Comparison of ENCODE assay signal across 20 cellular contexts in the genomic region with DNA sequence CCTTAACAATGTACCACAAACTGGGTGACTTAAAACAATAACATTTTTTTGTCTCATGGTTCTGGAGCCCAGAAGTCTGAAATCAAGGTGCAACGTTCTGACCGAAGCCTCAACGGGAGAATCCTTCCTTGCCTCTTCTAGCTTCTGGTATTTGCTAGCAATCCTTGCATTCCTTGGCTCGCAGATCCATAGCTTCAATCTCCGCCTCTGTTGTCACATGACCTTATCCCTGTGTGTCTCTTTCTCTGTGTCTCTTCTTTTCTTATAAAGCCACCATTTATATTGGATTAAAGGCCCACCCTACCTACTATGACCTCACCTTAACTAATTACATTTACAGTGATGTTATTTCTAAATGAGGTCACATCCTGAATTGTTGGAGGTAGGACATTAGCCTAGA. TPM values are rescaled to one million over a fixed set of nuclear protein-coding genes. Genes with fewer than 3 reads are reported as not detected.
DNase-seq lines count a peak whose midpoint lies in the region; ATAC-seq, FAIRE-seq and TF ChIP-seq lines count a peak whose summit lies in the region.
"Had no signal": no experiment of that assay in that cellular context is flagged by ENCODE, and none has a peak within 500 bp of the region (broad histone marks: within the 10 kb centered on the region; RNA-seq: fewer than 3 reads in every experiment).

No MANE protein-coding gene starts in this region.

- H3K27me3 ChIP-seq in H9 (ENCODE audit: insufficient read depth, low read length) (no peaks in the 10 kb centered on the region), H1 (replicated peaks in 1 of 4; ENCODE audit: control insufficient read depth in 3 of 4, extremely low read depth in 1 of 4, insufficient read depth in 3 of 4, low read length in 3 of 4) (no peaks in the 10 kb centered on the region), mesendoderm (ENCODE audit: insufficient read depth, low read length, poor library complexity) (no peaks in the 10 kb centered on the region)

- CTCF ChIA-PET in A549 (lab: Yijun Ruan, JAX) (no interaction called here), H1 (lab: Charles Lee; ENCODE audit: partially characterized antibody) (no interaction called here)

- no peak overlapping the region for H3K27ac Mint-ChIP-seq in H9
- H3K27ac Mint-ChIP-seq: CD4-positive, alpha-beta T cell had no signal

- H3K4me2 ChIP-seq in A549 (no peak overlapping the region), H9 (ENCODE audit: insufficient read depth, insufficient read length, low read length) (no peak overlapping the region), H1 (ENCODE audit: insufficient read depth in 1 of 2, low read depth in 2 of 2, low read length in 2 of 2) (no peak overlapping the region), mesendoderm (ENCODE audit: low read length) (no peak overlapping the region)
- H3K4me2 ChIP-seq: KMS-11 had no signal

- H2BK5ac ChIP-seq in H9 (ENCODE audit: insufficient read length, low read length) (no peak overlapping the region), H1 (ENCODE audit: low read depth, low read length) (no peak overlapping the region), mesendoderm (ENCODE audit: low read length) (no peak overlapping the region)

- H3K4ac ChIP-seq in H9 (ENCODE audit: low read depth, low read length) (no peak overlapping the region), H1 (replicated peaks; ENCODE audit: insufficient read length, low read depth, low read length) (no peak overlapping the region), mesendoderm (ENCODE audit: low read depth, low read length) (no peak overlapping the region)

- TF ChIP-seq RAD21 in A549 (conservative IDR thresholded peaks at IDR 0.05 in 1 of 2, IDR thresholded peaks at IDR 0.05 in 1 of 2), result no peak
- no peak for TF ChIP-seq RAD21 in H1 (IDR thresholded peaks at IDR 0.05 in 1 of 2, conservative IDR thresholded peaks at IDR 0.05 in 1 of 2; ENCODE audit: low read depth in 2 of 2, low read length in 2 of 2)

- TF ChIP-seq EP300 in A549 (IDR thresholded peaks at IDR 0.05) (no peak), H1 (IDR thresholded peaks at IDR 0.05; ENCODE audit: borderline replicate concordance in 1 of 2, low read depth in 2 of 2, low read length in 2 of 2) (no peak)

- H3K4me1 Mint-ChIP-seq in H9, result peaks cover 9 to 11% of the 10 kb centered on the region in 2 experiments

- H3K79me1 ChIP-seq in H9 (ENCODE audit: insufficient read depth, low read depth, low read length, poor library complexity, severe bottlenecking), result no peaks in the 10 kb centered on the region
- H3K79me1 ChIP-seq in H1 (ENCODE audit: low read depth, low read length), result no peaks in the 10 kb centered on the region
- no peaks in the 10 kb centered on the region for H3K79me1 ChIP-seq in mesendoderm (ENCODE audit: low read length)

- H4K20me1 ChIP-seq in H9 (ENCODE audit: control insufficient read depth, insufficient read depth, insufficient read length) (no peaks in the 10 kb centered on the region), H1 (replicated peaks in 1 of 2; ENCODE audit: control insufficient read depth in 1 of 2, insufficient read depth in 2 of 2, low read length in 2 of 2) (no peaks in the 10 kb centered on the region)

- H3K14ac ChIP-seq in H9 (ENCODE audit: insufficient read depth, low read length) (no peak overlapping the region), H1 (ENCODE audit: insufficient read length) (no peak overlapping the region)

- H3K18ac ChIP-seq in H9 (ENCODE audit: insufficient read length, low read depth, low read length) (no peak overlapping the region), H1 (ENCODE audit: extremely low read depth, low read length) (no peak overlapping the region), mesendoderm (ENCODE audit: low read length) (no peak overlapping the region)

- H4K8ac ChIP-seq in H9 (replicated peaks; ENCODE audit: insufficient read length, low read depth, low read length) (no peak overlapping the region), H1 (ENCODE audit: extremely low read depth, insufficient read depth, low read length) (no peak overlapping the region), mesendoderm (ENCODE audit: low read depth, low read length) (no peak overlapping the region)

- no peak overlapping the region for H3K4me3 Mint-ChIP-seq in H9
- H3K4me3 Mint-ChIP-seq: CD4-positive, alpha-beta T cell had no signal

- POLR2A ChIA-PET in A549 (lab: Yijun Ruan, JAX) (no interaction called here), H1 (lab: Charles Lee; ENCODE audit: partially characterized antibody) (no interaction called here)

- H3K36me3 ChIP-seq in H1 (ENCODE audit: control insufficient read depth in 2 of 4, insufficient read depth in 4 of 4, low read length in 3 of 4) (no peaks in the 10 kb centered on the region), mesendoderm (ENCODE audit: control insufficient read depth, insufficient read depth, low read length) (no peaks in the 10 kb centered on the region)
- H3K36me3 ChIP-seq: HAP-1 had no signal

- H4K91ac ChIP-seq in H9 (ENCODE audit: insufficient read length, low read depth, low read length) (no peak overlapping the region), H1 (replicated peaks; ENCODE audit: insufficient read length, low read length) (no peak overlapping the region)

- ATAC-seq in A549, result no peak
- no peak for ATAC-seq in GM19397 (IDR thresholded peaks at IDR 0.05; ENCODE audit: unreplicated experiment)
- ATAC-seq in HG03571 (IDR thresholded peaks at IDR 0.05; ENCODE audit: unreplicated experiment), result no peak

- no peak overlapping the region for H2AK5ac ChIP-seq in H9 (ENCODE audit: insufficient read length, low read length)
- no peak overlapping the region for H2AK5ac ChIP-seq in H1 (ENCODE audit: low read depth, low read length)
- no peak overlapping the region for H2AK5ac ChIP-seq in mesendoderm (ENCODE audit: low read length)

- no peak overlapping the region for H3K9ac ChIP-seq in H9 (ENCODE audit: extremely low read depth, insufficient read length, low read length)
- no peak overlapping the region for H3K9ac ChIP-seq in H1 (replicated peaks in 1 of 4; ENCODE audit: extremely low read depth in 1 of 4, low read depth in 3 of 4, low read length in 3 of 4)
- H3K9ac ChIP-seq in mesendoderm (ENCODE audit: low read length), result no peak overlapping the region
- H3K9ac ChIP-seq: KMS-11 had no signal

- no peak overlapping the region for H3K4me3 ChIP-seq in A549
- H3K4me3 ChIP-seq in H1 (ENCODE audit: extremely low read depth in 1 of 4, insufficient read depth in 2 of 4, low read depth in 3 of 4, low read length in 4 of 4), result no peak overlapping the region
- no peak overlapping the region for H3K4me3 ChIP-seq in mesendoderm (ENCODE audit: low read length)
- H3K4me3 ChIP-seq: HAP-1 had no signal

- H3K79me2 ChIP-seq in H9 (ENCODE audit: insufficient read depth, low read length) (no peaks in the 10 kb centered on the region), H1 (ENCODE audit: control insufficient read depth in 1 of 2, insufficient read depth in 2 of 2, low read length in 2 of 2) (no peaks in the 10 kb centered on the region), mesendoderm (ENCODE audit: control insufficient read depth, insufficient read depth, low read length) (no peaks in the 10 kb centered on the region)

- no peak for TF ChIP-seq CTCF in A549 (IDR thresholded peaks at IDR 0.05)
- TF ChIP-seq CTCF in H9 (conservative IDR thresholded peaks at IDR 0.05), result no peak
- TF ChIP-seq CTCF in H1 (IDR thresholded peaks at IDR 0.05; ENCODE audit: control extremely low read depth in 1 of 3, insufficient read depth in 1 of 3, low read depth in 1 of 3, low read length in 3 of 3), result no peak

- no peak for DNase-seq in A549 (ENCODE audit: low read depth in 1 of 2, low spot score in 1 of 2)
- DNase-seq in H9, result peak; percentile 40
- no peak for DNase-seq in H1 (ENCODE audit: low read depth in 1 of 2, low spot score in 2 of 2)
- DNase-seq in mesendoderm, result peak; percentile 55
- DNase-seq in frontal cortex (ENCODE audit: low spot score in 2 of 2), result no peak
- no peak for DNase-seq in NCI-H69 (lab: John Stamatoyannopoulos, UW)
- DNase-seq: AML-193; Caco-2; CD4-positive, alpha-beta T cell; GOT3 had no signal

- H3K27ac ChIP-seq in A549 (no peak overlapping the region), H9 (ENCODE audit: insufficient read length, low read depth, low read length) (no peak overlapping the region), H1 (ENCODE audit: low read depth, low read length) (no peak overlapping the region), mesendoderm (ENCODE audit: low read depth, low read length) (no peak overlapping the region)
- H3K27ac ChIP-seq: C4-2B, KMS-11 had no signal

- no peaks in the 10 kb centered on the region for H3K36me3 Mint-ChIP-seq in H9 (ENCODE audit: insufficient read depth in 1 of 3, low read depth in 3 of 3)

- no peak overlapping the region for H2BK120ac ChIP-seq in H9 (ENCODE audit: low read depth, low read length, poor library complexity, severe bottlenecking)
- H2BK120ac ChIP-seq in H1 (replicated peaks; ENCODE audit: low read depth, low read length), result no peak overlapping the region
- H2BK120ac ChIP-seq in mesendoderm (ENCODE audit: low read depth, low read length), result no peak overlapping the region

- peak; percentile 18 for FAIRE-seq in A549 (lab: Jason Lieb, UNC)
- FAIRE-seq in H1 (lab: Jason Lieb, UNC), result peak; percentile 39
- FAIRE-seq in frontal cortex (lab: Jason Lieb, UNC), result no peak
- FAIRE-seq: A204.1, D721Med, G401.6, GM12891, GM19239 had no signal

- no peak overlapping the region for H4K5ac ChIP-seq in H9 (ENCODE audit: insufficient read length, low read depth, low read length)
- H4K5ac ChIP-seq in H1 (ENCODE audit: insufficient read length, low read depth, low read length), result no peak overlapping the region
- H4K5ac ChIP-seq in mesendoderm (ENCODE audit: low read length), result no peak overlapping the region

- TF ChIP-seq POLR2A in A549 (IDR thresholded peaks at IDR 0.05; ENCODE audit: low read length), result no peak
- TF ChIP-seq POLR2A in H1 (IDR thresholded peaks at IDR 0.05; ENCODE audit: control extremely low read depth in 1 of 2, low read depth in 2 of 2, low read length in 2 of 2), result no peak

- no peak overlapping the region for H3T11ph ChIP-seq in H9 (ENCODE audit: low read length)

- H2AFZ ChIP-seq in H9 (ENCODE audit: low read length) (no peak overlapping the region), H1 (ENCODE audit: low read length) (peak overlapping the region; percentile 37; the same call in 1 of the 2 replicates)

- H2BK20ac ChIP-seq in H9 (ENCODE audit: low read depth, low read length, poor library complexity, severe bottlenecking) (no peak overlapping the region), H1 (ENCODE audit: low read length) (no peak overlapping the region)

- no peak overlapping the region for H2BK15ac ChIP-seq in H9 (ENCODE audit: low read depth, low read length)
- H2BK15ac ChIP-seq in H1 (ENCODE audit: low read length), result no peak overlapping the region
- H2BK15ac ChIP-seq in mesendoderm (replicated peaks; ENCODE audit: low read depth), result no peak overlapping the region

- no peaks in the 10 kb centered on the region for H3K23me2 ChIP-seq in H9 (ENCODE audit: insufficient read length, low read depth, low read length, poor library complexity, severe bottlenecking)
- no peaks in the 10 kb centered on the region for H3K23me2 ChIP-seq in H1 (ENCODE audit: low read depth, low read length)

- 49% methylated on average over 5 of the region's 5 CpGs for WGBS in A549 (ENCODE audit: missing lambda C conversion rate)
- WGBS in H9 (ENCODE audit: extremely low coverage, insufficient read length, low lambda C conversion rate), result no CpG with 5 or more reads among the region's 5 CpGs
- WGBS in H1 (ENCODE audit: extremely low coverage in 1 of 2, insufficient coverage in 1 of 2, insufficient read length in 1 of 2, insufficient replicate concordance in 2 of 2, low coverage in 1 of 2, low lambda C conversion rate in 2 of 2, missing lambda C conversion rate in 1 of 2), 2 experiments, result 83% methylated on average over 5 of the region's 5 CpGs; no CpG with 5 or more reads in 1 of the 2 experiments
- no CpG with 5 or more reads among the region's 5 CpGs for WGBS in mesendoderm (ENCODE audit: extremely low coverage, insufficient coverage, low lambda C conversion rate)

- no peak overlapping the region for H3K23ac ChIP-seq in H9 (ENCODE audit: insufficient read length, low read depth, low read length)
- H3K23ac ChIP-seq in H1 (ENCODE audit: insufficient read length), result no peak overlapping the region
- no peak overlapping the region for H3K23ac ChIP-seq in mesendoderm (ENCODE audit: low read length)

- no peak overlapping the region for H2BK12ac ChIP-seq in H9 (ENCODE audit: insufficient read length, low read depth, low read length)
- no peak overlapping the region for H2BK12ac ChIP-seq in H1 (ENCODE audit: low read depth, low read length)

- H3K27me3 Mint-ChIP-seq in H9 (ENCODE audit: low read depth), result no peaks in the 10 kb centered on the region

- H3K9me3 Mint-ChIP-seq in H9, result no peaks in the 10 kb centered on the region
- H3K9me3 Mint-ChIP-seq: CD4-positive, alpha-beta T cell had no signal

- H3K56ac ChIP-seq in H9 (ENCODE audit: insufficient read length, low read depth, low read length), result no peak overlapping the region
- no peak overlapping the region for H3K56ac ChIP-seq in H1 (replicated peaks; ENCODE audit: insufficient read length, low read depth, low read length)
- no peak overlapping the region for H3K56ac ChIP-seq in mesendoderm (ENCODE audit: low read length)

- H3K9me3 ChIP-seq in A549 (no peaks in the 10 kb centered on the region), H9 (ENCODE audit: control insufficient read depth, low read depth, low read length) (no peaks in the 10 kb centered on the region), H1 (ENCODE audit: insufficient read depth in 2 of 2, low read depth in 1 of 2, low read length in 1 of 2) (no peaks in the 10 kb centered on the region)
- H3K9me3 ChIP-seq: Caco-2, HAP-1 had no signal

- H3K4me1 ChIP-seq in A549 (no peaks in the 10 kb centered on the region), H9 (ENCODE audit: insufficient read depth, low read length) (no peaks in the 10 kb centered on the region), H1 (replicated peaks in 1 of 4; ENCODE audit: control insufficient read depth in 3 of 4, insufficient read depth in 4 of 4, low read length in 3 of 4) (no peaks in the 10 kb centered on the region; a peak in 1 of 7 replicates), mesendoderm (ENCODE audit: control insufficient read depth, low read depth, low read length) (no peaks in the 10 kb centered on the region)
- H3K4me1 ChIP-seq: Caco-2, HAP-1 had no signal

RNA-seq across cellular contexts. Expression of a gene that starts 37.2 kb away (rescaled TPM):
- polyA plus RNA-seq in A549 (2011; rRNA removed) (not detected in 2 replicates), A549 (2017; fragmentation: RNase III; extraction: RNeasy Plus Mini Kit Qiagen cat#74134 plus additional on column Dnase treatment) (not detected in 3 replicates), H1 (2011; rRNA removed) (7.8 and 8.9 TPM in 2 replicates)
- not detected in 2 replicates for polyA plus RNA-seq in A549 (2012; cell fraction: cytosol; rRNA removed)
- polyA plus RNA-seq in A549 (2012; cell fraction: nucleus; rRNA removed), result not detected in 2 replicates
- not detected in 2 replicates for polyA minus RNA-seq in A549 (2011; rRNA and poly(A)+ RNA removed)
- total RNA-seq in H9 (2021) (3.0 and 4.5 TPM in 2 replicates), frontal cortex (236 TPM)
- total RNA-seq in H1 (2021; fragmentation: NEBNext Ultra II Directional; extraction: Animal tissue kit (Norgen Biotek cat#: 25700)), result 13.0 and 15.0 TPM in 2 replicates
- polyA plus RNA-seq in H1 (2011; cell fraction: cytosol; rRNA removed), result 8.8 TPM
- 4.4 TPM for polyA plus RNA-seq in H1 (2011; cell fraction: nucleus; rRNA removed)
- 12.6 to 14.3 TPM (median 13.6 TPM) in 4 replicates for polyA plus RNA-seq in H1 (2012, experiment 1 of 2)
- 17.2 TPM for polyA plus RNA-seq in H1 (2012, experiment 2 of 2)
- polyA plus RNA-seq in H1 (2013, experiment 1 of 2), result 7.5 TPM
- polyA plus RNA-seq in H1 (2013, experiment 2 of 2), result 7.0 TPM
- 9.9 and 10.8 TPM in 2 replicates for polyA minus RNA-seq in H1 (2011; rRNA and poly(A)+ RNA removed)
- polyA minus RNA-seq in H1 (2011; cell fraction: cytosol; rRNA and poly(A)+ RNA removed), result 3.8 TPM
- polyA minus RNA-seq in H1 (2011; cell fraction: nucleus; rRNA and poly(A)+ RNA removed), result 6.2 TPM
- 14.2 TPM for polyA plus RNA-seq in mesendoderm (2013, experiment 1 of 2)
- polyA plus RNA-seq in mesendoderm (2013, experiment 2 of 2), result 14.5 TPM
- total RNA-seq: Caco-2; CD4-positive, alpha-beta T cell had no signal

Comparison
In these comparisons a context has a peak if more than half of its experiments do, and no peak if none do; other contexts are left out.
1. DNase-seq: peak in H9 (single experiment) and mesendoderm (single experiment); none in A549 (0 of 2), H1 (0 of 2), frontal cortex (0 of 2) and NCI-H69 (single experiment).
2. RNA of a gene that starts 37.2 kb away (total RNA-seq): 236 TPM in frontal cortex (single experiment); 13.0 to 15.0 TPM in H1 and 3.0 to 4.5 TPM in H9; every median in the first group is over 10 times any median in the second.